9 cellular contexts compared by ENCODE assay signal in genomic region chr2:186460465-186460864, GRCh38. TPM values are rescaled to one million over a fixed set of nuclear protein-coding genes. Genes with fewer than 3 reads are reported as not detected.
DNase-seq lines count a peak whose midpoint lies in the region; ATAC-seq and TF ChIP-seq lines count a peak whose summit lies in the region.
"Had no signal": no experiment of that assay in that cellular context is flagged by ENCODE, and none has a peak within 500 bp of the region (broad histone marks: within the 10 kb centered on the region; RNA-seq: fewer than 3 reads in every experiment).

No MANE protein-coding gene starts in this region.

- in situ Hi-C loops in astrocyte of the spinal cord (cut with HindIII; ENCODE audit: low sequenced_read_pairs), result no loop called here

- H3K4me3 ChIP-seq in astrocyte of the spinal cord (ENCODE audit: low read depth, low read length), result no peak overlapping the region

- H3K27ac Mint-ChIP-seq in osteocyte (ENCODE audit: unreplicated experiment), result no peak overlapping the region
- H3K27ac Mint-ChIP-seq in activated naive CD8-positive, alpha-beta T cell treated with anti-CD3 and anti-CD28 coated beads, Interleukin-2, amount 50 U/mL, for 24 hours, result no peak overlapping the region
- H3K27ac Mint-ChIP-seq: memory B cell had no signal

- ATAC-seq in GM19468 (IDR thresholded peaks at IDR 0.05; ENCODE audit: extremely low read depth, unreplicated experiment), result peak; percentile 85
- no peak for ATAC-seq in activated naive CD8-positive, alpha-beta T cell treated with anti-CD3 and anti-CD28 coated beads, Interleukin-2, amount 50 U/mL, for 24 hours

- no peak for TF ChIP-seq EP300 in Ishikawa (IDR thresholded peaks at IDR 0.05; ENCODE audit: borderline replicate concordance)

- H3K9me3 Mint-ChIP-seq in osteocyte (ENCODE audit: unreplicated experiment), result no peaks in the 10 kb centered on the region
- no peaks in the 10 kb centered on the region for H3K9me3 Mint-ChIP-seq in activated naive CD8-positive, alpha-beta T cell treated with anti-CD3 and anti-CD28 coated beads, Interleukin-2, amount 50 U/mL, for 24 hours

- TF ChIP-seq CTCF in astrocyte of the spinal cord (IDR thresholded peaks at IDR 0.05; ENCODE audit: low read depth, low read length) (peak; percentile 37), osteocyte (IDR thresholded peaks at IDR 0.05) (peak; percentile 52)

- peak; percentile 48 for DNase-seq in DMS53 treated with DMSO at 0.1 percent for 48 hours (lab: John Stamatoyannopoulos, UW; ENCODE audit: unreplicated experiment)
- peak; percentile 26 for DNase-seq in astrocyte of the spinal cord (ENCODE audit: low read depth, low spot score)
- DNase-seq in osteocyte (ENCODE audit: extremely low spot score, unreplicated experiment), result no peak
- no peak for DNase-seq in activated naive CD8-positive, alpha-beta T cell treated with anti-CD3 and anti-CD28 coated beads, Interleukin-2, amount 50 U/mL, for 24 hours
- DNase-seq in HK-2 (ENCODE audit: unreplicated experiment), result no peak
- no peak for DNase-seq in NCI-H2029 treated with DMSO at 0.1 percent for 48 hours (lab: John Stamatoyannopoulos, UW)

- peaks cover 2% of the 10 kb centered on the region for H3K4me1 Mint-ChIP-seq in osteocyte (ENCODE audit: unreplicated experiment)
- peaks cover 4% of the 10 kb centered on the region for H3K4me1 Mint-ChIP-seq in activated naive CD8-positive, alpha-beta T cell treated with anti-CD3 and anti-CD28 coated beads, Interleukin-2, amount 50 U/mL, for 24 hours
- H3K4me1 Mint-ChIP-seq: memory B cell had no signal

- no peaks in the 10 kb centered on the region for H3K27me3 Mint-ChIP-seq in osteocyte (ENCODE audit: unreplicated experiment)
- H3K27me3 Mint-ChIP-seq in activated naive CD8-positive, alpha-beta T cell treated with anti-CD3 and anti-CD28 coated beads, Interleukin-2, amount 50 U/mL, for 24 hours, result no peaks in the 10 kb centered on the region
- H3K27me3 Mint-ChIP-seq: memory B cell had no signal

- TF ChIP-seq RAD21 in Ishikawa (IDR thresholded peaks at IDR 0.05; ENCODE audit: low read depth), result peak; percentile 73

- peaks cover 5% of the 10 kb centered on the region for H3K36me3 Mint-ChIP-seq in osteocyte (ENCODE audit: unreplicated experiment)
- H3K36me3 Mint-ChIP-seq in activated naive CD8-positive, alpha-beta T cell treated with anti-CD3 and anti-CD28 coated beads, Interleukin-2, amount 50 U/mL, for 24 hours (ENCODE audit: low read depth), result peaks cover 5% of the 10 kb centered on the region

- no peak overlapping the region for H3K4me3 Mint-ChIP-seq in osteocyte (ENCODE audit: unreplicated experiment)
- no peak overlapping the region for H3K4me3 Mint-ChIP-seq in activated naive CD8-positive, alpha-beta T cell treated with anti-CD3 and anti-CD28 coated beads, Interleukin-2, amount 50 U/mL, for 24 hours
- H3K4me3 Mint-ChIP-seq: memory B cell had no signal

TF ChIP-seq in Ishikawa, 13 proteins besides CTCF, POLR2A, EP300 and RAD21:
- no peak for TF ChIP-seq MAX (IDR thresholded peaks at IDR 0.05)
- TF ChIP-seq USF1 (IDR thresholded peaks at IDR 0.05), result peak; percentile 51
TF ChIP-seq in Ishikawa: peak in this region for 1.

RNA-seq across cellular contexts. Expression of gene ZC3H15, which starts 25.6 kb away (rescaled TPM):
- total RNA-seq in osteocyte, result 43.7 and 46.6 TPM in 2 replicates

Comparison
In these comparisons a context has a peak if more than half of its experiments do, and no peak if none do; other contexts are left out.
1. DNase-seq: peak in DMS53 treated with DMSO at 0.1 percent for 48 hours (single experiment) and astrocyte of the spinal cord (single experiment); none in osteocyte (single experiment), activated naive CD8-positive, alpha-beta T cell treated with anti-CD3 and anti-CD28 coated beads, Interleukin-2, amount 50 U/mL, for 24 hours (single experiment), HK-2 (single experiment) and NCI-H2029 treated with DMSO at 0.1 percent for 48 hours (single experiment).